Comparison of ENCODE assay signal across 1 cellular context in the genomic region with DNA sequence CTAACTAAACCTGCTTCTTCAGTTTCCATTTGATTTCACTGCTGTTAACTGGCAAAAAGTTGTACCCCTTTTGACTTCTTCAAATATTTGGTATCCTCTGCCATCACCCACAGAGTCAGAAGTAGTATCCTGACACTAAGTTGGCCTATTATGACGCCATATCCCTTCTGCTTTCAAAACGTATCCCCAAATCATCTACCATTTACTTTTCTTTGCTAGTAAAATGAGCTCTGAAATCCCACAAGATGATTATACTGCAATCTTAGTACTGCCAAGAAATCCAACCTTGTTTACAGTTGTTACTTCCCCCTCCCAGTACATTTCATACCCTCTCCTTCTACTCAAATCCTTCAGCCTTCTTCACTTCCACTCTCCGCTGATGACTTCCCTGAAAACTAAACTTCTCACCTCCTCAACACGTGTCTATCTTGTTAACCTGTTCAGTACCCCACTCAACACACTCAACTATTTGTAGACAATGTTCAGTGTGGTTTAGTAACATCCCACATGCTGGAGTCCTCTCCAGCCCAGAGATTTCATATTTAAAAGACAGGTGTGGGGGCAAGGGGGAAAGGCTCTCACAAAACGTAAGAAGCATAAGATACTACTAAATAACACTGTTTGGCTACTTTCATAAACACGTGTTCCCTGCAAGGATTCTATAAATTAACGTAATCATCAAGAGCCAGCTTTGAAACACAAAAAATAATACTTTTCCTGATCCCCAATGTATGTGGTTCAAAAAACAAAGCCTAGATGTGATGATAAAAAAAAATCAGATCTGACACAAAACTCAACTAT.
TF ChIP-seq lines count a peak whose summit lies in the region.

No MANE protein-coding gene starts in this region.

TF ChIP-seq in HCT116, 20 proteins besides CTCF, POLR2A, EP300 and RAD21 (continued from another document):
- no peak for TF ChIP-seq CEBPB (IDR thresholded peaks at IDR 0.05; ENCODE audit: low read depth)
- TF ChIP-seq SIN3A (IDR thresholded peaks at IDR 0.05; ENCODE audit: low read depth): no peak
- no peak for TF ChIP-seq FOSL1 (IDR thresholded peaks at IDR 0.05; ENCODE audit: low read depth)
- TF ChIP-seq ELF1 (IDR thresholded peaks at IDR 0.05; ENCODE audit: borderline replicate concordance, low read depth): no peak
- no peak for TF ChIP-seq ZFX (IDR thresholded peaks at IDR 0.05)
- no peak for TF ChIP-seq YY1 (IDR thresholded peaks at IDR 0.05; ENCODE audit: extremely low read depth, insufficient replicate concordance, low read depth, low read length)
- TF ChIP-seq, protein P1, sequence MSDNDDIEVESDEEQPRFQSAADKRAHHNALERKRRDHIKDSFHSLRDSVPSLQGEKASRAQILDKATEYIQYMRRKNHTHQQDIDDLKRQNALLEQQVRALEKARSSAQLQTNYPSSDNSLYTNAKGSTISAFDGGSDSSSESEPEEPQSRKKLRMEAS (IDR thresholded peaks at IDR 0.05): no peak; the same call in 1 of the 2 replicates
- no peak for TF ChIP-seq TCF7L2 (IDR thresholded peaks at IDR 0.05; ENCODE audit: borderline replicate concordance, extremely low read depth, insufficient read depth, insufficient read length)
- no peak for TF ChIP-seq CBX3 (IDR thresholded peaks at IDR 0.05; ENCODE audit: low read depth)
- no peak for TF ChIP-seq EGR1 (IDR thresholded peaks at IDR 0.05; ENCODE audit: low read depth)
- no peak for TF ChIP-seq EZH2phosphoT487 (IDR thresholded peaks at IDR 0.05; ENCODE audit: borderline replicate concordance)
- TF ChIP-seq, protein P2, sequence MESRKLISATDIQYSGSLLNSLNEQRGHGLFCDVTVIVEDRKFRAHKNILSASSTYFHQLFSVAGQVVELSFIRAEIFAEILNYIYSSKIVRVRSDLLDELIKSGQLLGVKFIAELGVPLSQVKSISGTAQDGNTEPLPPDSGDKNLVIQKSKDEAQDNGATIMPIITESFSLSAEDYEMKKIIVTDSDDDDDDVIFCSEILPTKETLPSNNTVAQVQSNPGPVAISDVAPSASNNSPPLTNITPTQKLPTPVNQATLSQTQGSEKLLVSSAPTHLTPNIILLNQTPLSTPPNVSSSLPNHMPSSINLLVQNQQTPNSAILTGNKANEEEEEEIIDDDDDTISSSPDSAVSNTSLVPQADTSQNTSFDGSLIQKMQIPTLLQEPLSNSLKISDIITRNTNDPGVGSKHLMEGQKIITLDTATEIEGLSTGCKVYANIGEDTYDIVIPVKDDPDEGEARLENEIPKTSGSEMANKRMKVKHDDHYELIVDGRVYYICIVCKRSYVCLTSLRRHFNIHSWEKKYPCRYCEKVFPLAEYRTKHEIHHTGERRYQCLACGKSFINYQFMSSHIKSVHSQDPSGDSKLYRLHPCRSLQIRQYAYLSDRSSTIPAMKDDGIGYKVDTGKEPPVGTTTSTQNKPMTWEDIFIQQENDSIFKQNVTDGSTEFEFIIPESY (IDR thresholded peaks at IDR 0.05; ENCODE audit: extremely low read depth, insufficient replicate concordance, low read length): no peak
- TF ChIP-seq EZH2 (IDR thresholded peaks at IDR 0.05): no peak
- TF ChIP-seq, protein P3, sequence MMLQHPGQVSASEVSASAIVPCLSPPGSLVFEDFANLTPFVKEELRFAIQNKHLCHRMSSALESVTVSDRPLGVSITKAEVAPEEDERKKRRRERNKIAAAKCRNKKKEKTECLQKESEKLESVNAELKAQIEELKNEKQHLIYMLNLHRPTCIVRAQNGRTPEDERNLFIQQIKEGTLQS (IDR thresholded peaks at IDR 0.05): no peak
- no peak for TF ChIP-seq SRF (IDR thresholded peaks at IDR 0.05; ENCODE audit: low read depth)
- TF ChIP-seq SP1 (IDR thresholded peaks at IDR 0.05; ENCODE audit: low read depth): no peak
